In genomic region chr17:39939588-39940419, GRCh38 we compare ENCODE assay signal across 8 cellular contexts. TPM values are rescaled to one million over a fixed set of nuclear protein-coding genes. Genes with fewer than 3 reads are reported as not detected.
A peak's percentile ranks its signal among the peaks of the same experiment; 100 is the strongest.
DNase-seq lines count a peak whose midpoint lies in the region; FAIRE-seq and TF ChIP-seq lines count a peak whose summit lies in the region.

No MANE protein-coding gene starts in this region.

- peak overlapping the region; percentile 37 for H3K4me3 ChIP-seq in skeletal muscle satellite cell (ENCODE audit: low read length)

- FAIRE-seq in frontal cortex (lab: Jason Lieb, UNC): no peak

- no peaks in the 10 kb centered on the region for H3K9me3 ChIP-seq in skeletal muscle satellite cell (replicated peaks; ENCODE audit: low read length)

- DNase-seq in GM04504 (ENCODE audit: low read depth) (peak; percentile 73), HS-5 (ENCODE audit: low read depth) (peak; percentile 84), T-helper 22 cell (ENCODE audit: low read depth) (peak; percentile 47), fibroblast of gingiva (ENCODE audit: low read depth) (peak; percentile 83), frontal cortex (ENCODE audit: low spot score in 2 of 2) (no peak), HuH-7 (ENCODE audit: low spot score) (no peak)

- H3K36me3 ChIP-seq in skeletal muscle satellite cell (ENCODE audit: insufficient read depth, low read length): no peaks in the 10 kb centered on the region

- peak overlapping the region; percentile 53 for H3K9ac ChIP-seq in skeletal muscle satellite cell (ENCODE audit: low read depth, low read length)

- peaks cover 14% of the 10 kb centered on the region for H3K27me3 ChIP-seq in skeletal muscle satellite cell (ENCODE audit: control insufficient read depth, insufficient read depth, low read length)

- H3K4me2 ChIP-seq in skeletal muscle satellite cell (ENCODE audit: low read length): peak overlapping the region; percentile 57

- peak; percentile 28 for TF ChIP-seq CTCF in 22Rv1 (IDR thresholded peaks at IDR 0.05)

- no peak overlapping the region for H3K27ac ChIP-seq in 22Rv1

- H3K4me1 ChIP-seq in skeletal muscle satellite cell (ENCODE audit: control insufficient read depth, insufficient read depth, low read length): peaks cover 23% of the 10 kb centered on the region

RNA-seq across cellular contexts. Expression of gene LRRC3C, which starts 12.3 kb away (rescaled TPM):
- total RNA-seq in skeletal muscle satellite cell (2012; rRNA removed): not detected in 2 replicates
- total RNA-seq in frontal cortex: not detected

RNA-seq across cellular contexts. Expression of gene ORMDL3, which starts 12.4 kb away (rescaled TPM):
- 25.6 and 26.9 TPM in 2 replicates for total RNA-seq in skeletal muscle satellite cell (2012; rRNA removed)
- total RNA-seq in frontal cortex: 38.3 TPM

RNA-seq across cellular contexts. Expression of gene GSDMB, which starts 21.4 kb away (rescaled TPM):
- total RNA-seq in skeletal muscle satellite cell (2012; rRNA removed): 2.4 and 3.3 TPM in 2 replicates
- total RNA-seq in frontal cortex: 6.5 TPM

RNA-seq across cellular contexts. Expression of gene GSDMA, which starts 23.0 kb away (rescaled TPM):
- 0.22 TPM in 1 of 2 replicates, not detected in the other for total RNA-seq in skeletal muscle satellite cell (2012; rRNA removed)
- under 0.01 TPM for total RNA-seq in frontal cortex

RNA-seq across cellular contexts. Expression of gene PSMD3, which starts 40.8 kb away (rescaled TPM):
- total RNA-seq in skeletal muscle satellite cell (2012; rRNA removed): 133 and 148 TPM in 2 replicates
- total RNA-seq in frontal cortex: 77.0 TPM

Comparison
In these comparisons a context has a peak if more than half of its experiments do, and no peak if none do; other contexts are left out.
1. DNase-seq: peak in GM04504 (single experiment), HS-5 (single experiment), T-helper 22 cell (single experiment) and fibroblast of gingiva (single experiment); none in frontal cortex (0 of 2) and HuH-7 (single experiment).